ENCODE assay signal across 10 cellular contexts in genomic region chr1:150566589-150567340, GRCh38. TPM values are rescaled to one million over a fixed set of nuclear protein-coding genes. Genes with fewer than 3 reads are reported as not detected.
DNase-seq lines count a peak whose midpoint lies in the region; ATAC-seq and TF ChIP-seq lines count a peak whose summit lies in the region.
"Had no signal": no experiment of that assay in that cellular context is flagged by ENCODE, and none has a peak within 500 bp of the region (broad histone marks: within the 10 kb centered on the region; RNA-seq: fewer than 3 reads in every experiment).

No MANE protein-coding gene starts in this region.

- ATAC-seq in foreskin keratinocyte = no peak
- no peak for ATAC-seq in HG03039 (IDR thresholded peaks at IDR 0.05; ENCODE audit: unreplicated experiment)

- no peaks in the 10 kb centered on the region for H3K9me3 Mint-ChIP-seq in activated CD4-positive, alpha-beta memory T cell treated with anti-CD3 and anti-CD28 coated beads for 36 hours

- peaks cover 57% of the 10 kb centered on the region for H3K4me1 ChIP-seq in foreskin keratinocyte

- peak overlapping the region; percentile 97 for H3K27ac ChIP-seq in foreskin keratinocyte

- H3K27me3 ChIP-seq in foreskin keratinocyte = no peaks in the 10 kb centered on the region

- H3K36me3 Mint-ChIP-seq in activated CD4-positive, alpha-beta memory T cell treated with anti-CD3 and anti-CD28 coated beads for 36 hours = peaks cover 21% of the 10 kb centered on the region

- peak; percentile 24 for DNase-seq in GM12865 (ENCODE audit: low read depth)
- no peak for DNase-seq in activated CD4-positive, alpha-beta memory T cell treated with anti-CD3 and anti-CD28 coated beads for 36 hours
- no peak for DNase-seq in foreskin keratinocyte
- DNase-seq in skeletal muscle cell (ENCODE audit: low read depth) = no peak
- DNase-seq in hepatic stellate cell (ENCODE audit: low spot score) = no peak
- no peak for DNase-seq in SW 1271 (lab: John Stamatoyannopoulos, UW)
- DNase-seq in SIG-M5 (lab: John Stamatoyannopoulos, UW) = no peak

- TF ChIP-seq CTCF in GM12865 (IDR thresholded peaks at IDR 0.05; ENCODE audit: insufficient read depth, low read depth, low read length, missing control alignments) (no peak), foreskin keratinocyte (conservative IDR thresholded peaks at IDR 0.05) (no peak)

- H3K27ac Mint-ChIP-seq in activated CD4-positive, alpha-beta memory T cell treated with anti-CD3 and anti-CD28 coated beads for 36 hours = peak overlapping the region; percentile 98

- H3K4me3 Mint-ChIP-seq in activated CD4-positive, alpha-beta memory T cell treated with anti-CD3 and anti-CD28 coated beads for 36 hours = peak overlapping the region; percentile 69

- peaks cover 88% of the 10 kb centered on the region for H3K4me1 Mint-ChIP-seq in activated CD4-positive, alpha-beta memory T cell treated with anti-CD3 and anti-CD28 coated beads for 36 hours (ENCODE audit: low read depth)

- intact Hi-C loops in activated CD4-positive, alpha-beta memory T cell treated with anti-CD3 and anti-CD28 coated beads for 36 hours (cut with micrococcal nuclease) = loop anchor here (1.0 to 10.0 kb wide), 5 partner anchors 13 to 682 kb away; partner anchors contain the start of genes ANP32E, ENSA and MCL1

- CTCF ChIA-PET in activated CD4-positive, alpha-beta memory T cell treated with anti-CD3 and anti-CD28 coated beads for 36 hours (lab: Charles Lee) = interaction anchor here (10.5 to 15.1 kb wide), 3 partner anchors 4 to 57 kb away, joined by 243 to 276 read pairs (median 276); partner anchors contain the start of genes ENSA and MCL1

- H3K4me3 ChIP-seq in GM12865 (ENCODE audit: low read depth, low read length) = peak overlapping the region; percentile 1
- peak overlapping the region; percentile 36 for H3K4me3 ChIP-seq in skeletal muscle cell (ENCODE audit: low read depth, low read length)

- POLR2A ChIA-PET in activated CD4-positive, alpha-beta memory T cell treated with anti-CD3 and anti-CD28 coated beads for 36 hours (lab: Charles Lee) = interaction anchor here (0.6 to 13.8 kb wide), 9 partner anchors 9 to 360 kb away, joined by 4 to 527 read pairs (median 7); partner anchors contain the start of genes ENSA, GOLPH3L, MCL1 and RPRD2

- no peaks in the 10 kb centered on the region for H3K27me3 Mint-ChIP-seq in activated CD4-positive, alpha-beta memory T cell treated with anti-CD3 and anti-CD28 coated beads for 36 hours

RNA-seq across cellular contexts. Expression of gene MCL1, which starts 12.6 kb away (rescaled TPM):
- 100 to 1,000 TPM; 280 to 288 TPM for total RNA-seq in activated CD4-positive, alpha-beta memory T cell treated with anti-CD3 and anti-CD28 coated beads for 36 hours
- total RNA-seq in foreskin keratinocyte = 180 and 202 TPM in 2 replicates
- 81.0 and 98.8 TPM in 2 replicates for polyA plus RNA-seq in foreskin keratinocyte

RNA-seq across cellular contexts. Expression of gene ADAMTSL4, which starts 17.6 kb away (rescaled TPM):
- total RNA-seq in activated CD4-positive, alpha-beta memory T cell treated with anti-CD3 and anti-CD28 coated beads for 36 hours = 1 to 10 TPM; 1.1 TPM
- total RNA-seq in foreskin keratinocyte = 0.65 and 1.6 TPM in 2 replicates
- polyA plus RNA-seq in foreskin keratinocyte = 1.3 and 2.1 TPM in 2 replicates

RNA-seq across cellular contexts. Expression of gene FALEC, which starts 51.2 kb away (rescaled TPM):
- not detected for total RNA-seq in activated CD4-positive, alpha-beta memory T cell treated with anti-CD3 and anti-CD28 coated beads for 36 hours
- total RNA-seq in foreskin keratinocyte = not detected in 2 replicates
- polyA plus RNA-seq in foreskin keratinocyte = 0.13 and 0.16 TPM in 2 replicates
- total RNA-seq: M059J, renal cortical epithelial cell had no signal

RNA-seq across cellular contexts. Expression of gene ECM1, which starts 58.9 kb away (rescaled TPM):
- 1 to 10 TPM; 1.1 to 1.5 TPM for total RNA-seq in activated CD4-positive, alpha-beta memory T cell treated with anti-CD3 and anti-CD28 coated beads for 36 hours
- 59.5 and 73.1 TPM in 2 replicates for total RNA-seq in foreskin keratinocyte
- polyA plus RNA-seq in foreskin keratinocyte = 87.6 and 100 TPM in 2 replicates
